In the genomic region with DNA sequence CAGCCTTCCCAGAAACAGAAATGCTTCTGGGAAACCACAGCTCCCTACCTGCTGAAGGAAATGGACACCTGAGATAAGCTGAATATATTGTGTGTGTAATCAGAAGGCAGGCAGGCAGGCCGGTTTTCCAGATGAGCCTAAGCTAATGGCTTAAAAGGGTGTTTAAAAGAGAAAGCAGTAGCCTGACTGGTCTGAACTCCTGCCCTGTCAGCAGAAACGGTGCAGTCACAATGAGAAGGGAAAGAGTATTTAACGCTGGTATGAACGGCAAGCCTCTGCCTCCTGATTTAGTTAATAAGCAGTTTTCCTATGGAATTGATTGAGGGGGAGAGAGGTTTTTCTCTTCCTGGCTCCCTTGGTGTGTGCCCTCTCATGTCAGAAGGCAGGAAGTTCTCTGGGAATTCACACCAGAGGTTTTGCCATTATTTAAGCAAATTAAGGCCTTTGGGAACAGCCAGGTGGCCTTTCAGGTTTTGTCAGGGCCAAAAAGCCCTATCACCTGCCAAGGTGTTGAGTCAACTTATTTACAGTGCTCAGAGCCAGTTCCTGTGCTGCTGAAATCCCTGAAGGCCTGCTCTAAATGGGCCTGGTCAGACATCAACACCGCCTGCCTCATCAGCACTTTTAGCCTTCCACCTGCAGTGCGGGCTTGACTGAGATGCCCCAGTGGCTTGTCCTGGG, we compare ENCODE assay signal across 9 cellular contexts. TPM values are rescaled to one million over a fixed set of nuclear protein-coding genes. Genes with fewer than 3 reads are reported as not detected.
DNase-seq lines count a peak whose midpoint lies in the region; ATAC-seq and TF ChIP-seq lines count a peak whose summit lies in the region.
"Had no signal": no experiment of that assay in that cellular context is flagged by ENCODE, and none has a peak within 500 bp of the region (broad histone marks: within the 10 kb centered on the region; RNA-seq: fewer than 3 reads in every experiment).

No MANE protein-coding gene starts in this region.

- H3K36me3 ChIP-seq in upper lobe of left lung, result no peaks in the 10 kb centered on the region

- intact Hi-C loops in left colon (cut with DNase I, micrococcal nuclease), result no loop called here

- no peak for TF ChIP-seq CTCF in upper lobe of left lung (IDR thresholded peaks at IDR 0.05)

- peak overlapping the region; percentile 70 for H3K27ac ChIP-seq in angular gyrus (ENCODE audit: low read depth, low read length)
- peak overlapping the region; percentile 39 to 79 (median 64) for H3K27ac ChIP-seq in upper lobe of left lung

- no peaks in the 10 kb centered on the region for H3K9me3 ChIP-seq in upper lobe of left lung

- peaks cover 9 to 41% (median 25%) of the 10 kb centered on the region in 4 donors for H3K4me1 ChIP-seq in upper lobe of left lung

- H3K27me3 ChIP-seq in upper lobe of left lung, result no peaks in the 10 kb centered on the region

- no peak for TF ChIP-seq EP300 in upper lobe of left lung (IDR thresholded peaks at IDR 0.05)

- DNase-seq in NCI-H1436 treated with DMSO at 0.1 percent for 48 hours (lab: John Stamatoyannopoulos, UW), result peak; percentile 46
- peak in 1 of 2 donors; percentile 42 for DNase-seq in left colon
- peak in 1 of 2 donors; percentile 76 for DNase-seq in upper lobe of left lung
- no peak for DNase-seq in stimulated activated CD4-positive, alpha-beta T cell treated with anti-CD3 and anti-CD28 coated beads, Interleukin-1b, Interleukin-23, amount 100 ng/mL, for 48 hours
- DNase-seq: activated CD8-positive, alpha-beta T cell treated with anti-CD3 and anti-CD28 coated beads, Interleukin-2, amount 10 ng/mL, durations not matched to agents 7 days and 5 days had no signal

- ATAC-seq in left colon, result peak; percentile 73
- peak; percentile 25 to 61 for ATAC-seq in upper lobe of left lung (ENCODE audit: low FRiP score in 2 of 2)
- no peak for ATAC-seq in HG03045 (IDR thresholded peaks at IDR 0.05; ENCODE audit: unreplicated experiment)
- ATAC-seq in GM19324 (IDR thresholded peaks at IDR 0.05; ENCODE audit: low FRiP score, unreplicated experiment), result no peak
- ATAC-seq: activated CD8-positive, alpha-beta T cell treated with anti-CD3 and anti-CD28 coated beads, Interleukin-2, amount 10 ng/mL, durations not matched to agents 7 days and 5 days; Panc1 had no signal

- WGBS in upper lobe of left lung, 2 donors, result 35% methylated on average over 6 of the region's 6 CpGs

- no peak for TF ChIP-seq POLR2A in upper lobe of left lung (IDR thresholded peaks at IDR 0.05)

- no peak overlapping the region for H3K4me3 ChIP-seq in upper lobe of left lung

RNA-seq across cellular contexts. Expression of a gene that starts 41.6 kb away (rescaled TPM):
- 100 to 1,000 TPM; 714 to 770 TPM for total RNA-seq in left colon
- 100 to 1,000 TPM in 5 of 6 donors, 10 to 100 TPM in 1; 99.5 to 174 (median 132) TPM for total RNA-seq in upper lobe of left lung
- total RNA-seq: activated CD8-positive, alpha-beta T cell treated with anti-CD3 and anti-CD28 coated beads, Interleukin-2, amount 10 ng/mL, durations not matched to agents 7 days and 5 days had no signal

Comparison
In these comparisons a context has a peak if more than half of its experiments do, and no peak if none do; other contexts are left out.
1. ATAC-seq: peak in left colon (single experiment) and upper lobe of left lung (2 of 2); none in HG03045 (single experiment) and GM19324 (single experiment).
2. RNA of a gene that starts 41.6 kb away (total RNA-seq): 714 to 770 TPM in left colon; 99.5 to 174 TPM in upper lobe of left lung; every median in the first group is over 4 times any median in the second.